2 cellular contexts compared by ENCODE assay signal in the genomic region with DNA sequence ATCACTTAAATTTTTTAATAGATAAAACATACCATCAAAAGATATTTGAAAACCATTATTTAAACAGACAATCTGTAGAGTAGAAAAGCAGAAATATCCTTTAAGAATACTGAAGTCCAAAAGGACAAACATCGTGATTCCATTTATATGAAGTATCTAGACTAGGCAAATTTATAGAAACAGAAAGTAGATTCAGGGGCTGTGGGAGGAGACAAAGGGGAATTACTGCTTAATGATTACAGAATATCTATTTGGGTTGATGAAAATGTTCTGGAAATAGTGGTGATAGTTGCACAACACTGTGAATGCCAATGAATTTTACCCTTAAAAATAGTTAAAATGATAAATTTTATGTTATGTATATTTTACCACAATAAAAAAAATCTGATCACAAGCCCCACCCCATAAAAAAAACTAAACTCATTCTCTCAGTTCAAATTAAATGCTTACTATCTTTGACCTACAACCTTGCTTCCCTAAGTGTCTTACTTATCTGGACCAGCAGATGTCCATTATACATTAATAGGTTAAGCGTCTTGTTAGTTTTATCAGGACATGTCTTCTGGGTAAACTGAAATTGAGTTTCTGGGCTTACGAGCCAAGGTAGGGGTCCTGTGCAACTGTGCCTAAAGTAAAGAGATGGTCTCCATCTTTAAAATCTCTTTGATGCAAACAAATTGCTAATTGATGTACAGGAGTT.
TF ChIP-seq lines count a peak whose summit lies in the region.

No MANE protein-coding gene starts in this region.

TF ChIP-seq in liver, 16 proteins besides CTCF, POLR2A, EP300 and RAD21 (continued from another document):
- TF ChIP-seq, protein P1, sequence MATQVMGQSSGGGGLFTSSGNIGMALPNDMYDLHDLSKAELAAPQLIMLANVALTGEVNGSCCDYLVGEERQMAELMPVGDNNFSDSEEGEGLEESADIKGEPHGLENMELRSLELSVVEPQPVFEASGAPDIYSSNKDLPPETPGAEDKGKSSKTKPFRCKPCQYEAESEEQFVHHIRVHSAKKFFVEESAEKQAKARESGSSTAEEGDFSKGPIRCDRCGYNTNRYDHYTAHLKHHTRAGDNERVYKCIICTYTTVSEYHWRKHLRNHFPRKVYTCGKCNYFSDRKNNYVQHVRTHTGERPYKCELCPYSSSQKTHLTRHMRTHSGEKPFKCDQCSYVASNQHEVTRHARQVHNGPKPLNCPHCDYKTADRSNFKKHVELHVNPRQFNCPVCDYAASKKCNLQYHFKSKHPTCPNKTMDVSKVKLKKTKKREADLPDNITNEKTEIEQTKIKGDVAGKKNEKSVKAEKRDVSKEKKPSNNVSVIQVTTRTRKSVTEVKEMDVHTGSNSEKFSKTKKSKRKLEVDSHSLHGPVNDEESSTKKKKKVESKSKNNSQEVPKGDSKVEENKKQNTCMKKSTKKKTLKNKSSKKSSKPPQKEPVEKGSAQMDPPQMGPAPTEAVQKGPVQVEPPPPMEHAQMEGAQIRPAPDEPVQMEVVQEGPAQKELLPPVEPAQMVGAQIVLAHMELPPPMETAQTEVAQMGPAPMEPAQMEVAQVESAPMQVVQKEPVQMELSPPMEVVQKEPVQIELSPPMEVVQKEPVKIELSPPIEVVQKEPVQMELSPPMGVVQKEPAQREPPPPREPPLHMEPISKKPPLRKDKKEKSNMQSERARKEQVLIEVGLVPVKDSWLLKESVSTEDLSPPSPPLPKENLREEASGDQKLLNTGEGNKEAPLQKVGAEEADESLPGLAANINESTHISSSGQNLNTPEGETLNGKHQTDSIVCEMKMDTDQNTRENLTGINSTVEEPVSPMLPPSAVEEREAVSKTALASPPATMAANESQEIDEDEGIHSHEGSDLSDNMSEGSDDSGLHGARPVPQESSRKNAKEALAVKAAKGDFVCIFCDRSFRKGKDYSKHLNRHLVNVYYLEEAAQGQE (IDR thresholded peaks at IDR 0.05), result peak; percentile 34
- TF ChIP-seq FOXA1 (IDR thresholded peaks at IDR 0.05) (no peak), RXRA (IDR thresholded peaks at IDR 0.05) (peak in 1 of 2 donors; percentile 3), YY1 (IDR thresholded peaks at IDR 0.05) (peak; percentile 12), FOXA2 (IDR thresholded peaks at IDR 0.05) (no peak), HNF4A (conservative IDR thresholded peaks at IDR 0.05) (peak; percentile 47 to 61), EGR1 (IDR thresholded peaks at IDR 0.05; ENCODE audit: low read depth in 2 of 2) (no peak)
- TF ChIP-seq, protein P2, sequence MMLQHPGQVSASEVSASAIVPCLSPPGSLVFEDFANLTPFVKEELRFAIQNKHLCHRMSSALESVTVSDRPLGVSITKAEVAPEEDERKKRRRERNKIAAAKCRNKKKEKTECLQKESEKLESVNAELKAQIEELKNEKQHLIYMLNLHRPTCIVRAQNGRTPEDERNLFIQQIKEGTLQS (IDR thresholded peaks at IDR 0.05), result no peak
- TF ChIP-seq, protein P3, sequence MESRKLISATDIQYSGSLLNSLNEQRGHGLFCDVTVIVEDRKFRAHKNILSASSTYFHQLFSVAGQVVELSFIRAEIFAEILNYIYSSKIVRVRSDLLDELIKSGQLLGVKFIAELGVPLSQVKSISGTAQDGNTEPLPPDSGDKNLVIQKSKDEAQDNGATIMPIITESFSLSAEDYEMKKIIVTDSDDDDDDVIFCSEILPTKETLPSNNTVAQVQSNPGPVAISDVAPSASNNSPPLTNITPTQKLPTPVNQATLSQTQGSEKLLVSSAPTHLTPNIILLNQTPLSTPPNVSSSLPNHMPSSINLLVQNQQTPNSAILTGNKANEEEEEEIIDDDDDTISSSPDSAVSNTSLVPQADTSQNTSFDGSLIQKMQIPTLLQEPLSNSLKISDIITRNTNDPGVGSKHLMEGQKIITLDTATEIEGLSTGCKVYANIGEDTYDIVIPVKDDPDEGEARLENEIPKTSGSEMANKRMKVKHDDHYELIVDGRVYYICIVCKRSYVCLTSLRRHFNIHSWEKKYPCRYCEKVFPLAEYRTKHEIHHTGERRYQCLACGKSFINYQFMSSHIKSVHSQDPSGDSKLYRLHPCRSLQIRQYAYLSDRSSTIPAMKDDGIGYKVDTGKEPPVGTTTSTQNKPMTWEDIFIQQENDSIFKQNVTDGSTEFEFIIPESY (IDR thresholded peaks at IDR 0.05), result peak; percentile 15
- TF ChIP-seq, protein P4, sequence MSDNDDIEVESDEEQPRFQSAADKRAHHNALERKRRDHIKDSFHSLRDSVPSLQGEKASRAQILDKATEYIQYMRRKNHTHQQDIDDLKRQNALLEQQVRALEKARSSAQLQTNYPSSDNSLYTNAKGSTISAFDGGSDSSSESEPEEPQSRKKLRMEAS (IDR thresholded peaks at IDR 0.05), result peak; percentile 7
TF ChIP-seq in liver: peak in this region for 9.

TF ChIP-seq in HepG2, 621 proteins besides CTCF, POLR2A, EP300 and RAD21 (continued from another document):
- TF ChIP-seq, protein P5, sequence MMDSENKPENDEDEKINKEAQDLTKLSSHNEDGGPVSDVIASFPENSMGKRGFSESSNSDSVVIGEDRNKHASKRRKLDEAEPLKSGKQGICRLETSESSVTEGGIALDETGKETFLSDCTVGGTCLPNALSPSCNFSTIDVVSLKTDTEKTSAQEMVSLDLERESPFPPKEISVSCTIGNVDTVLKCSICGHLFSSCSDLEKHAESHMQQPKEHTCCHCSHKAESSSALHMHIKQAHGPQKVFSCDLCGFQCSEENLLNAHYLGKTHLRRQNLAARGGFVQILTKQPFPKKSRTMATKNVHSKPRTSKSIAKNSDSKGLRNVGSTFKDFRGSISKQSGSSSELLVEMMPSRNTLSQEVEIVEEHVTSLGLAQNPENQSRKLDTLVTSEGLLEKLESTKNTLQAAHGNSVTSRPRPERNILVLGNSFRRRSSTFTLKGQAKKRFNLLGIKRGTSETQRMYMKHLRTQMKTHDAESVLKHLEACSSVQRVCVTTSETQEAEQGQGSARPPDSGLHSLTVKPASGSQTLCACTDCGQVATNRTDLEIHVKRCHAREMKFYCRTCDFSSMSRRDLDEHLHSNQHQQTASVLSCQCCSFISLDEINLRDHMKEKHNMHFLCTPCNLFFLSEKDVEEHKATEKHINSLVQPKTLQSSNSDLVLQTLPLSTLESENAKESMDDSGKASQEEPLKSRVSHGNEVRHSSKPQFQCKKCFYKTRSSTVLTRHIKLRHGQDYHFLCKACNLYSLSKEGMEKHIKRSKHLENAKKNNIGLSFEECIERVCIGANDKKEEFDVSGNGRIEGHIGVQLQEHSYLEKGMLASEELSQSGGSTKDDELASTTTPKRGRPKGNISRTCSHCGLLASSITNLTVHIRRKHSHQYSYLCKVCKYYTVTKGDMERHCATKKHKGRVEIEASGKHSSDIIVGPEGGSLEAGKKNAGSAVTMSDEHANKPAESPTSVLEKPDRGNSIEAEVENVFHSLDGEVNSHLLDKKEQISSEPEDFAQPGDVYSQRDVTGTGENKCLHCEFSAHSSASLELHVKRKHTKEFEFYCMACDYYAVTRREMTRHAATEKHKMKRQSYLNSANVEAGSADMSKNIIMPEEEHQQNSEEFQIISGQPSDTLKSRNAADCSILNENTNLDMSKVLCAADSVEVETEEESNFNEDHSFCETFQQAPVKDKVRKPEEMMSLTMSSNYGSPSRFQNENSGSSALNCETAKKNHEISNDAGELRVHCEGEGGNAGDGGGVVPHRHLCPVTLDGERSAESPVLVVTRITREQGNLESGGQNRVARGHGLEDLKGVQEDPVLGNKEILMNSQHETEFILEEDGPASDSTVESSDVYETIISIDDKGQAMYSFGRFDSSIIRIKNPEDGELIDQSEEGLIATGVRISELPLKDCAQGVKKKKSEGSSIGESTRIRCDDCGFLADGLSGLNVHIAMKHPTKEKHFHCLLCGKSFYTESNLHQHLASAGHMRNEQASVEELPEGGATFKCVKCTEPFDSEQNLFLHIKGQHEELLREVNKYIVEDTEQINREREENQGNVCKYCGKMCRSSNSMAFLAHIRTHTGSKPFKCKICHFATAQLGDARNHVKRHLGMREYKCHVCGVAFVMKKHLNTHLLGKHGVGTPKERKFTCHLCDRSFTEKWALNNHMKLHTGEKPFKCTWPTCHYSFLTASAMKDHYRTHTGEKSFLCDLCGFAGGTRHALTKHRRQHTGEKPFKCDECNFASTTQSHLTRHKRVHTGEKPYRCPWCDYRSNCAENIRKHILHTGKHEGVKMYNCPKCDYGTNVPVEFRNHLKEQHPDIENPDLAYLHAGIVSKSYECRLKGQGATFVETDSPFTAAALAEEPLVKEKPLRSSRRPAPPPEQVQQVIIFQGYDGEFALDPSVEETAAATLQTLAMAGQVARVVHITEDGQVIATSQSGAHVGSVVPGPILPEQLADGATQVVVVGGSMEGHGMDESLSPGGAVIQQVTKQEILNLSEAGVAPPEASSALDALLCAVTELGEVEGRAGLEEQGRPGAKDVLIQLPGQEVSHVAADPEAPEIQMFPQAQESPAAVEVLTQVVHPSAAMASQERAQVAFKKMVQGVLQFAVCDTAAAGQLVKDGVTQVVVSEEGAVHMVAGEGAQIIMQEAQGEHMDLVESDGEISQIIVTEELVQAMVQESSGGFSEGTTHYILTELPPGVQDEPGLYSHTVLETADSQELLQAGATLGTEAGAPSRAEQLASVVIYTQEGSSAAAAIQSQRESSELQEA (CRISPR knock-in tag; IDR thresholded peaks at IDR 0.05; ENCODE audit: not compliant biosample characterization), result no peak
- TF ChIP-seq ZNF543 (CRISPR knock-in tag; IDR thresholded peaks at IDR 0.05), result no peak
- TF ChIP-seq, protein P6, sequence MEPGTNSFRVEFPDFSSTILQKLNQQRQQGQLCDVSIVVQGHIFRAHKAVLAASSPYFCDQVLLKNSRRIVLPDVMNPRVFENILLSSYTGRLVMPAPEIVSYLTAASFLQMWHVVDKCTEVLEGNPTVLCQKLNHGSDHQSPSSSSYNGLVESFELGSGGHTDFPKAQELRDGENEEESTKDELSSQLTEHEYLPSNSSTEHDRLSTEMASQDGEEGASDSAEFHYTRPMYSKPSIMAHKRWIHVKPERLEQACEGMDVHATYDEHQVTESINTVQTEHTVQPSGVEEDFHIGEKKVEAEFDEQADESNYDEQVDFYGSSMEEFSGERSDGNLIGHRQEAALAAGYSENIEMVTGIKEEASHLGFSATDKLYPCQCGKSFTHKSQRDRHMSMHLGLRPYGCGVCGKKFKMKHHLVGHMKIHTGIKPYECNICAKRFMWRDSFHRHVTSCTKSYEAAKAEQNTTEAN (CRISPR knock-in tag; conservative IDR thresholded peaks at IDR 0.05), result no peak
- no peak for TF ChIP-seq AHR (CRISPR knock-in tag; IDR thresholded peaks at IDR 0.05)
- TF ChIP-seq, protein P7, sequence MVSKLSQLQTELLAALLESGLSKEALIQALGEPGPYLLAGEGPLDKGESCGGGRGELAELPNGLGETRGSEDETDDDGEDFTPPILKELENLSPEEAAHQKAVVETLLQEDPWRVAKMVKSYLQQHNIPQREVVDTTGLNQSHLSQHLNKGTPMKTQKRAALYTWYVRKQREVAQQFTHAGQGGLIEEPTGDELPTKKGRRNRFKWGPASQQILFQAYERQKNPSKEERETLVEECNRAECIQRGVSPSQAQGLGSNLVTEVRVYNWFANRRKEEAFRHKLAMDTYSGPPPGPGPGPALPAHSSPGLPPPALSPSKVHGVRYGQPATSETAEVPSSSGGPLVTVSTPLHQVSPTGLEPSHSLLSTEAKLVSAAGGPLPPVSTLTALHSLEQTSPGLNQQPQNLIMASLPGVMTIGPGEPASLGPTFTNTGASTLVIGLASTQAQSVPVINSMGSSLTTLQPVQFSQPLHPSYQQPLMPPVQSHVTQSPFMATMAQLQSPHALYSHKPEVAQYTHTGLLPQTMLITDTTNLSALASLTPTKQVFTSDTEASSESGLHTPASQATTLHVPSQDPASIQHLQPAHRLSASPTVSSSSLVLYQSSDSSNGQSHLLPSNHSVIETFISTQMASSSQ (IDR thresholded peaks at IDR 0.05; ENCODE audit: low read depth), result no peak
- TF ChIP-seq, protein P7 (CRISPR knock-in tag; IDR thresholded peaks at IDR 0.05; ENCODE audit: borderline replicate concordance), result no peak
- TF ChIP-seq HDAC6 (IDR thresholded peaks at IDR 0.05; ENCODE audit: low read depth, low read length), result no peak
- TF ChIP-seq NBN (conservative IDR thresholded peaks at IDR 0.05), result no peak
- TF ChIP-seq ZNF367 (CRISPR knock-in tag; IDR thresholded peaks at IDR 0.05; ENCODE audit: borderline replicate concordance), result no peak
- TF ChIP-seq ZNF549 (CRISPR knock-in tag; IDR thresholded peaks at IDR 0.05), result no peak
- TF ChIP-seq CEBPG (CRISPR knock-in tag; IDR thresholded peaks at IDR 0.05), result no peak
- no peak for TF ChIP-seq ATF1 (CRISPR knock-in tag; IDR thresholded peaks at IDR 0.05)
